Comparison of ENCODE assay signal across 8 cellular contexts in the genomic region with DNA sequence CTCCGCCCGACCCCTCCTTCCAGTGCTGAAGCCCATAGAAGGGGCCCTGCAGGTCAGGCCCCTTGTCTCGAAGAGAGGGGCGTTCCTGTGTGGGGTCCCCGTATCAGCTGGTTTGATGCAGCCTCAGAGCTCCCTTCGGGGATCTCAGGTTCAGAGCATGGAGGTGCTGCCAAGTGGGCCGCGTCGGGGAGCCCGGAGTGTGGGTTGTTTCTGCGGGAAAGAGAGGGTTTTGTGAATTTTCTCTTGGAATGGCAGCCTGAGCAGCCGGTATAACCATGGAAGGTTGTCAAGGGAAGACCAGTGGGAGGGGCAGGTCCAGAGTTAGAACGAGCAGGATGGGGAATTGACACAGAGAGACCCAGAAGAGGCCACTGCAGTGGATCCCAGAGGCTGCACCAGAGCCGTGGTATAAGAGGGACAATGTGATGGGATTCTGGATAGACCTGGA. TPM values are rescaled to one million over a fixed set of nuclear protein-coding genes. Genes with fewer than 3 reads are reported as not detected.
A peak's percentile ranks its signal among the peaks of the same experiment; 100 is the strongest.
DNase-seq lines count a peak whose midpoint lies in the region; ATAC-seq, FAIRE-seq and TF ChIP-seq lines count a peak whose summit lies in the region.

No MANE protein-coding gene starts in this region.

- H4K5ac ChIP-seq in H1 (ENCODE audit: insufficient read length, low read depth, low read length): no peak overlapping the region

- no peaks in the 10 kb centered on the region for H4K20me1 ChIP-seq in H1 (replicated peaks in 1 of 2; ENCODE audit: control insufficient read depth in 1 of 2, insufficient read depth in 2 of 2, low read length in 2 of 2)

- H3K23ac ChIP-seq in H1 (ENCODE audit: insufficient read length): no peak overlapping the region

- H3K9ac ChIP-seq in H1 (replicated peaks in 1 of 4; ENCODE audit: extremely low read depth in 1 of 4, low read depth in 3 of 4, low read length in 3 of 4) (peak overlapping the region; percentile 15 to 74 (median 34); a peak in 5 of 7 replicates), mucosa of stomach (ENCODE audit: low read length) (peak overlapping the region; percentile 76)

- H2BK5ac ChIP-seq in H1 (ENCODE audit: low read depth, low read length): no peak overlapping the region

- WGBS in H1 (ENCODE audit: extremely low coverage in 1 of 2, insufficient coverage in 1 of 2, insufficient read length in 1 of 2, insufficient replicate concordance in 2 of 2, low coverage in 1 of 2, low lambda C conversion rate in 2 of 2, missing lambda C conversion rate in 1 of 2), 2 experiments: 15% methylated on average over 11 of the region's 14 CpGs; no CpG with 5 or more reads in 1 of the 2 experiments

- H3K36me3 ChIP-seq in Peyer's patch (no peaks in the 10 kb centered on the region), H1 (ENCODE audit: control insufficient read depth in 2 of 4, insufficient read depth in 4 of 4, low read length in 3 of 4) (no peaks in the 10 kb centered on the region), mucosa of stomach (ENCODE audit: control insufficient read depth, insufficient read depth, low read length) (no peaks in the 10 kb centered on the region)

- H4K8ac ChIP-seq in H1 (ENCODE audit: extremely low read depth, insufficient read depth, low read length): no peak overlapping the region

- no peak overlapping the region for H3K14ac ChIP-seq in H1 (ENCODE audit: insufficient read length)

- TF ChIP-seq CTCF in AG04450 (IDR thresholded peaks at IDR 0.05; ENCODE audit: low read depth, low read length) (no peak), Peyer's patch (IDR thresholded peaks at IDR 0.05) (no peak), H1 (IDR thresholded peaks at IDR 0.05; ENCODE audit: control extremely low read depth in 1 of 3, insufficient read depth in 1 of 3, low read depth in 1 of 3, low read length in 3 of 3) (no peak)

- no peak overlapping the region for H2AFZ ChIP-seq in H1 (ENCODE audit: low read length)

- TF ChIP-seq RAD21 in H1 (IDR thresholded peaks at IDR 0.05 in 1 of 2, conservative IDR thresholded peaks at IDR 0.05 in 1 of 2; ENCODE audit: low read depth in 2 of 2, low read length in 2 of 2): no peak

- H3K56ac ChIP-seq in H1 (replicated peaks; ENCODE audit: insufficient read length, low read depth, low read length): no peak overlapping the region

- TF ChIP-seq POLR2A in Peyer's patch (IDR thresholded peaks at IDR 0.05) (no peak), H1 (IDR thresholded peaks at IDR 0.05; ENCODE audit: control extremely low read depth in 1 of 2, low read depth in 2 of 2, low read length in 2 of 2) (no peak)

- POLR2A ChIA-PET in AG04450 (lab: Yijun Ruan, JAX): interaction anchor here (0.6 to 1.4 kb wide), 2 partner anchors 26 to 91 kb away, joined by 5 to 6 read pairs; a partner anchor contains a TSS
- POLR2A ChIA-PET in H1 (lab: Charles Lee; ENCODE audit: partially characterized antibody): interaction anchor here (1.0 to 2.5 kb wide), 7 partner anchors 13 to 107 kb away, joined by 3 to 20 read pairs (median 4); a partner anchor contains a TSS

- no peaks in the 10 kb centered on the region; the same call in 1 of the 2 replicates for H3K79me1 ChIP-seq in H1 (ENCODE audit: low read depth, low read length)

- no peak for FAIRE-seq in H1 (lab: Jason Lieb, UNC)

- no peak overlapping the region for H2BK12ac ChIP-seq in H1 (ENCODE audit: low read depth, low read length)

- H3K27ac ChIP-seq in AG04450 (ENCODE audit: low read depth, low read length) (peak overlapping the region; percentile 75), Peyer's patch (peak overlapping the region; percentile 82 to 96 (median 92)), H1 (ENCODE audit: low read depth, low read length) (no peak overlapping the region)

- no peak overlapping the region for H3K18ac ChIP-seq in H1 (ENCODE audit: extremely low read depth, low read length)

- no peak overlapping the region for H2AK5ac ChIP-seq in H1 (ENCODE audit: low read depth, low read length)

- ATAC-seq in GM21526 (IDR thresholded peaks at IDR 0.05; ENCODE audit: low FRiP score, unreplicated experiment): peak; percentile 22
- no peak for ATAC-seq in HG02678 (IDR thresholded peaks at IDR 0.05; ENCODE audit: unreplicated experiment)

- H3K9me3 ChIP-seq in AG04450 (ENCODE audit: control insufficient read depth, insufficient read depth, low read length) (no peaks in the 10 kb centered on the region; the same call in 1 of the 2 replicates), Peyer's patch (peaks cover 0 to 17% (median 2%) of the 10 kb centered on the region in 4 donors), H1 (ENCODE audit: insufficient read depth in 2 of 2, low read depth in 1 of 2, low read length in 1 of 2) (no peaks in the 10 kb centered on the region), mucosa of stomach (ENCODE audit: control insufficient read depth, low read length) (no peaks in the 10 kb centered on the region)

- no peak overlapping the region for H4K91ac ChIP-seq in H1 (replicated peaks; ENCODE audit: insufficient read length, low read length)

- TF ChIP-seq EP300 in H1 (IDR thresholded peaks at IDR 0.05; ENCODE audit: borderline replicate concordance in 1 of 2, low read depth in 2 of 2, low read length in 2 of 2): no peak

- H3K27me3 ChIP-seq in AG04450 (ENCODE audit: control insufficient read depth, insufficient read depth, low read length) (no peaks in the 10 kb centered on the region), Peyer's patch (no peaks in the 10 kb centered on the region), H1 (replicated peaks in 1 of 4; ENCODE audit: control insufficient read depth in 3 of 4, extremely low read depth in 1 of 4, insufficient read depth in 3 of 4, low read length in 3 of 4) (no peaks in the 10 kb centered on the region), mucosa of stomach (ENCODE audit: control insufficient read depth, insufficient read depth, low read length) (no peaks in the 10 kb centered on the region)

- H3K23me2 ChIP-seq in H1 (ENCODE audit: low read depth, low read length): peaks cover 9% of the 10 kb centered on the region

- H3K4me3 ChIP-seq in AG04450 (ENCODE audit: low read depth, low read length) (peak overlapping the region; percentile 81), Peyer's patch (peak overlapping the region; percentile 75 to 92 (median 82)), H1 (ENCODE audit: extremely low read depth in 1 of 4, insufficient read depth in 2 of 4, low read depth in 3 of 4, low read length in 4 of 4) (peak overlapping the region; percentile 58 to 67 (median 64)), mucosa of stomach (ENCODE audit: low read length) (peak overlapping the region; percentile 80)

- no peak overlapping the region for H2BK15ac ChIP-seq in H1 (ENCODE audit: low read length)

- no peak overlapping the region for H3K4ac ChIP-seq in H1 (replicated peaks; ENCODE audit: insufficient read length, low read depth, low read length)

- H2BK120ac ChIP-seq in H1 (replicated peaks; ENCODE audit: low read depth, low read length): no peak overlapping the region

- CTCF ChIA-PET in AG04450 (lab: Charles Lee) (no interaction called here), H1 (lab: Charles Lee; ENCODE audit: partially characterized antibody) (no interaction called here)

- DNase-seq in AG04450 (ENCODE audit: low read depth, low spot score) (no peak), Peyer's patch (peak in 1 of 3 donors; percentile 17), H1 (ENCODE audit: low read depth in 1 of 2, low spot score in 2 of 2) (no peak), D341Med (ENCODE audit: low spot score) (no peak), MV-4-11 (lab: John Stamatoyannopoulos, UW) (no peak)

- no peak overlapping the region for H2BK20ac ChIP-seq in H1 (ENCODE audit: low read length)

- peaks cover 0 to 7% of the 10 kb centered on the region in 2 experiments; a peak in 1 of 4 replicates for H3K79me2 ChIP-seq in H1 (ENCODE audit: control insufficient read depth in 1 of 2, insufficient read depth in 2 of 2, low read length in 2 of 2)

- H3K4me2 ChIP-seq in H1 (ENCODE audit: insufficient read depth in 1 of 2, low read depth in 2 of 2, low read length in 2 of 2): peak overlapping the region; percentile 69 to 77

- H3K4me1 ChIP-seq in Peyer's patch (peaks cover 0 to 10% (median 0%) of the 10 kb centered on the region in 4 donors), H1 (replicated peaks in 1 of 4; ENCODE audit: control insufficient read depth in 3 of 4, insufficient read depth in 4 of 4, low read length in 3 of 4) (peaks cover 0 to 2% (median 1%) of the 10 kb centered on the region in 4 experiments; a peak in 2 of 7 replicates), mucosa of stomach (ENCODE audit: control insufficient read depth, insufficient read depth, low read length) (peaks cover 4% of the 10 kb centered on the region)

RNA-seq across cellular contexts. Expression of a gene that starts 0.4 kb away (rescaled TPM):
- polyA plus RNA-seq in AG04450 (2011; rRNA removed) (16.5 and 19.6 TPM in 2 replicates), H1 (2011; rRNA removed) (18.3 and 28.3 TPM in 2 replicates)
- polyA minus RNA-seq in AG04450 (2011; rRNA and poly(A)+ RNA removed): 8.3 and 10.5 TPM in 2 replicates
- 10 to 100 TPM in 2 of 4 donors, 1 to 10 TPM in 2; 3.0 to 67.7 (median 9.9) TPM for total RNA-seq in Peyer's patch
- 7.9 and 8.7 TPM in 2 replicates for total RNA-seq in H1 (2021; fragmentation: NEBNext Ultra II Directional; extraction: Animal tissue kit (Norgen Biotek cat#: 25700))
- polyA plus RNA-seq in H1 (2011; cell fraction: cytosol; rRNA removed): 16.4 TPM
- 5.5 TPM for polyA plus RNA-seq in H1 (2011; cell fraction: nucleus; rRNA removed)
- polyA plus RNA-seq in H1 (2012, experiment 1 of 2): 10.1 to 14.1 TPM (median 10.9 TPM) in 4 replicates
- 15.4 TPM for polyA plus RNA-seq in H1 (2012, experiment 2 of 2)
- polyA plus RNA-seq in H1 (2013, experiment 1 of 2): 13.4 TPM
- 13.3 TPM for polyA plus RNA-seq in H1 (2013, experiment 2 of 2)
- 4.5 and 6.6 TPM in 2 replicates for polyA minus RNA-seq in H1 (2011; rRNA and poly(A)+ RNA removed)
- 5.1 TPM for polyA minus RNA-seq in H1 (2011; cell fraction: cytosol; rRNA and poly(A)+ RNA removed)
- 1.6 TPM for polyA minus RNA-seq in H1 (2011; cell fraction: nucleus; rRNA and poly(A)+ RNA removed)

RNA-seq across cellular contexts. Expression of a gene that starts 0.4 kb away (rescaled TPM):
- polyA plus RNA-seq in AG04450 (2011; rRNA removed): 3.3 and 3.7 TPM in 2 replicates
- polyA minus RNA-seq in AG04450 (2011; rRNA and poly(A)+ RNA removed): 5.6 and 12.2 TPM in 2 replicates
- 1 to 10 TPM in 3 of 4 donors, under 1 TPM in 1; 0.53 to 6.6 (median 3.6) TPM for total RNA-seq in Peyer's patch
- 2.0 and 2.1 TPM in 2 replicates for total RNA-seq in H1 (2021; fragmentation: NEBNext Ultra II Directional; extraction: Animal tissue kit (Norgen Biotek cat#: 25700))
- 1.1 TPM in 2 replicates for polyA plus RNA-seq in H1 (2011; rRNA removed)
- polyA plus RNA-seq in H1 (2011; cell fraction: cytosol; rRNA removed): 0.93 TPM
- 1.3 TPM for polyA plus RNA-seq in H1 (2011; cell fraction: nucleus; rRNA removed)
- polyA plus RNA-seq in H1 (2012, experiment 1 of 2): 1.2 to 1.8 TPM (median 1.4 TPM) in 4 replicates
- 0.07 TPM for polyA plus RNA-seq in H1 (2012, experiment 2 of 2)
- polyA plus RNA-seq in H1 (2013, experiment 1 of 2): 0.87 TPM
- 0.79 TPM for polyA plus RNA-seq in H1 (2013, experiment 2 of 2)
- 2.8 and 5.1 TPM in 2 replicates for polyA minus RNA-seq in H1 (2011; rRNA and poly(A)+ RNA removed)
- 3.2 TPM for polyA minus RNA-seq in H1 (2011; cell fraction: cytosol; rRNA and poly(A)+ RNA removed)
- 1.4 TPM for polyA minus RNA-seq in H1 (2011; cell fraction: nucleus; rRNA and poly(A)+ RNA removed)

RNA-seq across cellular contexts. Expression of a gene that starts 12.7 kb away (rescaled TPM):
- polyA plus RNA-seq in AG04450 (2011; rRNA removed) (7.1 and 7.8 TPM in 2 replicates), H1 (2011; rRNA removed) (3.3 and 4.3 TPM in 2 replicates)
- 12.7 and 16.1 TPM in 2 replicates for polyA minus RNA-seq in AG04450 (2011; rRNA and poly(A)+ RNA removed)
- 10 to 100 TPM in 1 of 4 donors, 1 to 10 TPM in 3; 2.1 to 10.7 (median 3.7) TPM for total RNA-seq in Peyer's patch
- total RNA-seq in H1 (2021; fragmentation: NEBNext Ultra II Directional; extraction: Animal tissue kit (Norgen Biotek cat#: 25700)): 9.1 and 10.5 TPM in 2 replicates
- 4.8 TPM for polyA plus RNA-seq in H1 (2011; cell fraction: cytosol; rRNA removed)
- 3.9 TPM for polyA plus RNA-seq in H1 (2011; cell fraction: nucleus; rRNA removed)
- 6.5 to 8.0 TPM (median 7.4 TPM) in 4 replicates for polyA plus RNA-seq in H1 (2012, experiment 1 of 2)
- 0.39 TPM for polyA plus RNA-seq in H1 (2012, experiment 2 of 2)
- polyA plus RNA-seq in H1 (2013, experiment 1 of 2): 5.0 TPM
- polyA plus RNA-seq in H1 (2013, experiment 2 of 2): 5.1 TPM
- polyA minus RNA-seq in H1 (2011; rRNA and poly(A)+ RNA removed): 22.0 and 27.2 TPM in 2 replicates
- 10.8 TPM for polyA minus RNA-seq in H1 (2011; cell fraction: cytosol; rRNA and poly(A)+ RNA removed)
- 7.3 TPM for polyA minus RNA-seq in H1 (2011; cell fraction: nucleus; rRNA and poly(A)+ RNA removed)

RNA-seq across cellular contexts. Expression of a gene that starts 25.9 kb away (rescaled TPM):
- polyA plus RNA-seq in AG04450 (2011; rRNA removed) (12.7 and 14.2 TPM in 2 replicates), H1 (2011; rRNA removed) (7.4 TPM in 2 replicates)
- polyA minus RNA-seq in AG04450 (2011; rRNA and poly(A)+ RNA removed): 21.8 and 23.5 TPM in 2 replicates
- total RNA-seq in Peyer's patch: 10 to 100 TPM; 10.7 to 47.9 (median 20.7) TPM
- 8.9 and 9.9 TPM in 2 replicates for total RNA-seq in H1 (2021; fragmentation: NEBNext Ultra II Directional; extraction: Animal tissue kit (Norgen Biotek cat#: 25700))
- 9.1 TPM for polyA plus RNA-seq in H1 (2011; cell fraction: cytosol; rRNA removed)
- polyA plus RNA-seq in H1 (2011; cell fraction: nucleus; rRNA removed): 8.3 TPM
- 6.1 to 9.0 TPM (median 8.1 TPM) in 4 replicates for polyA plus RNA-seq in H1 (2012, experiment 1 of 2)
- polyA plus RNA-seq in H1 (2012, experiment 2 of 2): 1.0 TPM
- polyA plus RNA-seq in H1 (2013, experiment 1 of 2): 3.8 TPM
- polyA plus RNA-seq in H1 (2013, experiment 2 of 2): 3.8 TPM
- polyA minus RNA-seq in H1 (2011; rRNA and poly(A)+ RNA removed): 18.5 and 24.3 TPM in 2 replicates
- polyA minus RNA-seq in H1 (2011; cell fraction: cytosol; rRNA and poly(A)+ RNA removed): 6.2 TPM
- polyA minus RNA-seq in H1 (2011; cell fraction: nucleus; rRNA and poly(A)+ RNA removed): 5.0 TPM

RNA-seq across cellular contexts. Expression of a gene that starts 43.5 kb away (rescaled TPM):
- polyA plus RNA-seq in AG04450 (2011; rRNA removed) (2.6 and 2.7 TPM in 2 replicates), H1 (2011; rRNA removed) (1.7 and 1.8 TPM in 2 replicates)
- 8.4 and 8.5 TPM in 2 replicates for polyA minus RNA-seq in AG04450 (2011; rRNA and poly(A)+ RNA removed)
- 1 to 10 TPM; 1.8 to 7.4 (median 5.2) TPM for total RNA-seq in Peyer's patch
- total RNA-seq in H1 (2021; fragmentation: NEBNext Ultra II Directional; extraction: Animal tissue kit (Norgen Biotek cat#: 25700)): 8.7 and 9.0 TPM in 2 replicates
- 2.5 TPM for polyA plus RNA-seq in H1 (2011; cell fraction: cytosol; rRNA removed)
- 2.0 TPM for polyA plus RNA-seq in H1 (2011; cell fraction: nucleus; rRNA removed)
- polyA plus RNA-seq in H1 (2012, experiment 1 of 2): 2.5 to 3.6 TPM (median 2.8 TPM) in 4 replicates
- 0.80 TPM for polyA plus RNA-seq in H1 (2012, experiment 2 of 2)
- 2.9 TPM for polyA plus RNA-seq in H1 (2013, experiment 1 of 2)
- 2.9 TPM for polyA plus RNA-seq in H1 (2013, experiment 2 of 2)
- polyA minus RNA-seq in H1 (2011; rRNA and poly(A)+ RNA removed): 14.6 and 17.9 TPM in 2 replicates
- polyA minus RNA-seq in H1 (2011; cell fraction: cytosol; rRNA and poly(A)+ RNA removed): 7.1 TPM
- 7.5 TPM for polyA minus RNA-seq in H1 (2011; cell fraction: nucleus; rRNA and poly(A)+ RNA removed)
